ENCODE assay signal across 27 cellular contexts in the genomic region with DNA sequence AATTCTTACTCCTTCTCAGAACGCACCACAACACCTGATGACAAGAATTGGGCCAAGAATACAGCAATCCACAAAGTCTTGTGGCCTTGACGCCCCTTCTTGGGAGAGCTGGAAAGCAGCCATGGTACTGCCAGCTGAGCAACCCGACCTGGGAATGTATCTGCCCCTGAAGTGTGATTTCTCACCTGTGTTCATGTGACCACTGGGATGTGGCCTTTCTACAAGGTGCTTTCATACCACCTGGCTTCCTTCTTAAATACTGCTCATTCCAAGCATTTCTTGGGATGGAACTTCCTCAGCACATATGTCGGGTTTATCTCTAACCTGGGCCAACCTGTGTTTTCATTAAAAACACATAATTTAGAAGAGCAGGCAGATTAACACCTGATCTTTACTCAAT.
"Had no signal": no experiment of that assay in that cellular context is flagged by ENCODE, and none has a peak within 500 bp of the region (broad histone marks: within the 10 kb centered on the region; RNA-seq: fewer than 3 reads in every experiment).

No MANE protein-coding gene starts in this region.

- H3K4me1 Mint-ChIP-seq: stimulated activated effector memory CD8-positive, alpha-beta T cell treated with anti-CD3 and anti-CD28 coated beads, Interleukin-12 subunit alpha, Interleukin-12 subunit beta, amount 100 ng/mL, for 72 hours; stimulated activated naive CD8-positive, alpha-beta T cell treated with anti-CD3 and anti-CD28 coated beads, Interleukin-15, amount 100 ng/mL, for 72 hours had no signal

- H3K36me3 ChIP-seq: stomach, suprapubic skin, thoracic aorta, thyroid gland, tibial artery, tibial nerve, transverse colon, upper lobe of left lung, upper lobe of right lung, uterus, vagina had no signal

- H3K4me3 ChIP-seq: stomach, suprapubic skin, testis, thoracic aorta, thyroid gland, tibial artery, tibial nerve, transverse colon, upper lobe of left lung, upper lobe of right lung, uterus, vagina had no signal

- ATAC-seq: stimulated activated effector memory CD8-positive, alpha-beta T cell treated with anti-CD3 and anti-CD28 coated beads, Interleukin-12 subunit alpha, Interleukin-12 subunit beta, amount 100 ng/mL, for 72 hours; stimulated activated memory B cell treated with anti-CD40 and anti-IgM and Interleukin-4, amounts not matched to agents 10 μg/mL and 1 μg/mL and 100 μg/mL, for 72 hours; stimulated activated naive B cell treated with anti-CD40 and anti-IgM and Interleukin-4, amounts not matched to agents 10 μg/mL and 1 μg/mL and 100 μg/mL, for 72 hours; stimulated activated naive CD8-positive, alpha-beta T cell treated with anti-CD3 and anti-CD28 coated beads, Interleukin-15, amount 100 ng/mL, for 72 hours; stimulated activated naive CD8-positive, alpha-beta T cell treated with anti-CD3 and anti-CD28 coated beads, Interleukin-15, Interleukin-2, amounts not matched to agents 100 U/mL and 50 U/mL, for 24 hours; upper lobe of right lung had no signal

- H3K9me3 ChIP-seq: stomach, suprapubic skin, testis, thoracic aorta, thyroid gland, tibial artery, tibial nerve, transverse colon, upper lobe of left lung, upper lobe of right lung, uterus, vagina had no signal

- H3K27me3 ChIP-seq: stomach, suprapubic skin, testis, thyroid gland, tibial artery, tibial nerve, transverse colon, upper lobe of left lung, upper lobe of right lung, uterus, vagina had no signal

- DNase-seq: stimulated activated CD4-positive, alpha-beta T cell treated with anti-CD3 and anti-CD28 coated beads, Interleukin-2, amount 100 ng/mL, for 48 hours; stimulated activated CD4-positive, alpha-beta T cell treated with anti-CD3 and anti-CD28 coated beads, Interleukin-4, amount 100 ng/mL, for 1 hour; stimulated activated CD4-positive, alpha-beta T cell treated with anti-CD3 and anti-CD28 coated beads, Interleukin-4, amount 100 ng/mL, for 24 hours; stimulated activated CD4-positive, alpha-beta T cell treated with anti-CD3 and anti-CD28 coated beads, Interleukin-4, amount 100 ng/mL, for 4 hours; stimulated activated CD8-positive, alpha-beta memory T cell treated with anti-CD3 and anti-CD28 coated beads, Interleukin-4, amount 100 ng/mL, for 48 hours; stimulated activated naive B cell treated with anti-CD40 and anti-IgM and Interleukin-4, amounts not matched to agents 10 μg/mL and 1 μg/mL and 100 μg/mL, for 72 hours; stimulated activated naive CD4-positive, alpha-beta T cell; stimulated activated naive CD4-positive, alpha-beta T cell treated with Interleukin-2 at 50 U/mL for 16 hours; stimulated activated naive CD8-positive, alpha-beta T cell treated with anti-CD3 and anti-CD28 coated beads, Interleukin-15, amount 100 ng/mL, for 72 hours; stimulated activated naive CD8-positive, alpha-beta T cell treated with anti-CD3 and anti-CD28 coated beads, Interleukin-15, Interleukin-2, amounts not matched to agents 100 U/mL and 50 U/mL, for 24 hours; stomach; substantia nigra; testis; thyroid gland; tibial artery; transverse colon; upper lobe of left lung; upper lobe of right lung; uterus had no signal

- H3K9me3 Mint-ChIP-seq: stimulated activated effector memory CD8-positive, alpha-beta T cell treated with anti-CD3 and anti-CD28 coated beads, Interleukin-12 subunit alpha, Interleukin-12 subunit beta, amount 100 ng/mL, for 72 hours; stimulated activated memory B cell treated with anti-CD40 and anti-IgM and Interleukin-4, amounts not matched to agents 10 μg/mL and 1 μg/mL and 100 μg/mL, for 72 hours; stimulated activated naive B cell treated with anti-CD40 and anti-IgM and Interleukin-4, amounts not matched to agents 10 μg/mL and 1 μg/mL and 100 μg/mL, for 72 hours; stimulated activated naive CD8-positive, alpha-beta T cell treated with anti-CD3 and anti-CD28 coated beads, Interleukin-15, amount 100 ng/mL, for 72 hours; stimulated activated naive CD8-positive, alpha-beta T cell treated with anti-CD3 and anti-CD28 coated beads, Interleukin-15, Interleukin-2, amounts not matched to agents 100 ng/mL and 50 ng/mL, for 24 hours; type B pancreatic cell had no signal

- H3K27ac Mint-ChIP-seq: stimulated activated effector memory CD8-positive, alpha-beta T cell treated with anti-CD3 and anti-CD28 coated beads, Interleukin-12 subunit alpha, Interleukin-12 subunit beta, amount 100 ng/mL, for 72 hours; stimulated activated memory B cell treated with anti-CD40 and anti-IgM and Interleukin-4, amounts not matched to agents 10 μg/mL and 1 μg/mL and 100 μg/mL, for 72 hours; stimulated activated naive B cell treated with anti-CD40 and anti-IgM and Interleukin-4, amounts not matched to agents 10 μg/mL and 1 μg/mL and 100 μg/mL, for 72 hours; stimulated activated naive CD8-positive, alpha-beta T cell treated with anti-CD3 and anti-CD28 coated beads, Interleukin-15, amount 100 ng/mL, for 72 hours; stimulated activated naive CD8-positive, alpha-beta T cell treated with anti-CD3 and anti-CD28 coated beads, Interleukin-15, Interleukin-2, amounts not matched to agents 100 ng/mL and 50 ng/mL, for 24 hours; type B pancreatic cell had no signal

- H3K27ac ChIP-seq: stomach, suprapubic skin, testis, thoracic aorta, thyroid gland, tibial artery, tibial nerve, transverse colon, upper lobe of left lung, upper lobe of right lung, uterus, vagina had no signal

- H3K27me3 Mint-ChIP-seq: stimulated activated memory B cell treated with anti-CD40 and anti-IgM and Interleukin-4, amounts not matched to agents 10 μg/mL and 1 μg/mL and 100 μg/mL, for 72 hours; stimulated activated naive B cell treated with anti-CD40 and anti-IgM and Interleukin-4, amounts not matched to agents 10 μg/mL and 1 μg/mL and 100 μg/mL, for 72 hours; stimulated activated naive CD8-positive, alpha-beta T cell treated with anti-CD3 and anti-CD28 coated beads, Interleukin-15, Interleukin-2, amounts not matched to agents 100 ng/mL and 50 ng/mL, for 24 hours had no signal

- H3K4me3 Mint-ChIP-seq: stimulated activated effector memory CD8-positive, alpha-beta T cell treated with anti-CD3 and anti-CD28 coated beads, Interleukin-12 subunit alpha, Interleukin-12 subunit beta, amount 100 ng/mL, for 72 hours; stimulated activated memory B cell treated with anti-CD40 and anti-IgM and Interleukin-4, amounts not matched to agents 10 μg/mL and 1 μg/mL and 100 μg/mL, for 72 hours; stimulated activated naive B cell treated with anti-CD40 and anti-IgM and Interleukin-4, amounts not matched to agents 10 μg/mL and 1 μg/mL and 100 μg/mL, for 72 hours; stimulated activated naive CD8-positive, alpha-beta T cell treated with anti-CD3 and anti-CD28 coated beads, Interleukin-15, amount 100 ng/mL, for 72 hours; stimulated activated naive CD8-positive, alpha-beta T cell treated with anti-CD3 and anti-CD28 coated beads, Interleukin-15, Interleukin-2, amounts not matched to agents 100 ng/mL and 50 ng/mL, for 24 hours; type B pancreatic cell had no signal

- H3K36me3 Mint-ChIP-seq: stimulated activated effector memory CD8-positive, alpha-beta T cell treated with anti-CD3 and anti-CD28 coated beads, Interleukin-12 subunit alpha, Interleukin-12 subunit beta, amount 100 ng/mL, for 72 hours; stimulated activated memory B cell treated with anti-CD40 and anti-IgM and Interleukin-4, amounts not matched to agents 10 μg/mL and 1 μg/mL and 100 μg/mL, for 72 hours; stimulated activated naive B cell treated with anti-CD40 and anti-IgM and Interleukin-4, amounts not matched to agents 10 μg/mL and 1 μg/mL and 100 μg/mL, for 72 hours; type B pancreatic cell had no signal

- H3K4me1 ChIP-seq: stomach, suprapubic skin, testis, thyroid gland, tibial artery, tibial nerve, transverse colon, upper lobe of left lung, upper lobe of right lung, uterus, vagina had no signal
